Comparison of ENCODE assay signal across 19 cellular contexts in genomic region chr16:79400462-79401149, GRCh38.
DNase-seq lines count a peak whose midpoint lies in the region; FAIRE-seq and TF ChIP-seq lines count a peak whose summit lies in the region.
"Had no signal": no experiment of that assay in that cellular context is flagged by ENCODE, and none has a peak within 500 bp of the region (broad histone marks: within the 10 kb centered on the region; RNA-seq: fewer than 3 reads in every experiment).

No MANE protein-coding gene starts in this region.

- H3K27me3 ChIP-seq in duodenal mucosa (ENCODE audit: control insufficient read depth in 1 of 2, insufficient read depth in 2 of 2, low read length in 2 of 2) (no peaks in the 10 kb centered on the region), liver (ENCODE audit: control insufficient read depth in 4 of 4, insufficient read depth in 4 of 4, low read length in 3 of 4) (no peaks in the 10 kb centered on the region), small intestine (ENCODE audit: control insufficient read depth in 2 of 2, insufficient read depth in 2 of 2, low read length in 2 of 2) (no peaks in the 10 kb centered on the region)

- H3K9me3 ChIP-seq in duodenal mucosa (ENCODE audit: control insufficient read depth in 1 of 2, low read length in 2 of 2) (no peaks in the 10 kb centered on the region), liver (ENCODE audit: control insufficient read depth in 4 of 4, low read length in 3 of 4) (peaks cover 0 to under 1% (median 0%) of the 10 kb centered on the region in 4 donors), small intestine (ENCODE audit: control insufficient read depth, low read depth) (no peaks in the 10 kb centered on the region)

- peak overlapping the region; percentile 57 for H3K27ac ChIP-seq in duodenal mucosa (ENCODE audit: low read depth, low read length)
- no peak overlapping the region for H3K27ac ChIP-seq in liver (ENCODE audit: low read depth in 1 of 2, low read length in 2 of 2)
- peak overlapping the region; percentile 89 to 97 for H3K27ac ChIP-seq in small intestine (ENCODE audit: low read depth in 1 of 2, low read length in 1 of 2)
- H3K27ac ChIP-seq: C4-2B had no signal

- H3K9ac ChIP-seq in duodenal mucosa (ENCODE audit: low read depth in 1 of 2, low read length in 2 of 2) = no peak overlapping the region
- no peak overlapping the region for H3K9ac ChIP-seq in liver (ENCODE audit: low read depth in 1 of 2, low read length in 2 of 2)

- 71% methylated on average over 13 of the region's 13 CpGs for WGBS in liver
- 21 to 67% (median 39%) methylated on average over 13 of the region's 13 CpGs for WGBS in small intestine, 3 donors

- H3K4me3 ChIP-seq in duodenal mucosa (ENCODE audit: low read depth in 1 of 2, low read length in 2 of 2) = no peak overlapping the region
- no peak overlapping the region for H3K4me3 ChIP-seq in liver (ENCODE audit: low read depth in 1 of 3, low read length in 3 of 3)
- no peak overlapping the region for H3K4me3 ChIP-seq in small intestine (ENCODE audit: low read depth in 1 of 2, low read length in 2 of 2)
- H3K4me3 ChIP-seq: GM12878 had no signal

- TF ChIP-seq CTCF in liver (IDR thresholded peaks at IDR 0.05; ENCODE audit: low read depth, low read length, missing input control) = no peak

- FAIRE-seq in small intestine (lab: Jason Lieb, UNC) = no peak
- FAIRE-seq: GM12878, GM19239, HTR-8/SVneo had no signal

- DNase-seq in OCI-M1 (lab: John Stamatoyannopoulos, UW) (peak; percentile 36), small intestine (peak; percentile 99), occipital lobe (lab: John Stamatoyannopoulos, UW) (no peak), medulla oblongata (ENCODE audit: extremely low spot score) (no peak)
- no peak for DNase-seq in activated CD4-positive, alpha-beta T cell treated with anti-CD3 and anti-CD28 coated beads for 1 hour
- DNase-seq: AML-193, GOT3, NCI-H1092 treated with DMSO at 0.1 percent for 48 hours, NCI-H146, NCI-H2029 treated with DMSO at 0.1 percent for 48 hours, NCI-H2171 treated with DMSO at 0.1 percent for 48 hours, NCI-H510A treated with DMSO at 0.1 percent for 48 hours, NCI-H774 had no signal

- peaks cover 23 to 36% of the 10 kb centered on the region in 2 donors for H3K4me1 ChIP-seq in duodenal mucosa (ENCODE audit: control insufficient read depth in 1 of 2, insufficient read depth in 2 of 2, low read length in 2 of 2)
- no peaks in the 10 kb centered on the region for H3K4me1 ChIP-seq in liver (ENCODE audit: control insufficient read depth in 4 of 4, insufficient read depth in 4 of 4, low read length in 3 of 4)
- H3K4me1 ChIP-seq in small intestine (ENCODE audit: control insufficient read depth in 2 of 2, insufficient read depth in 1 of 2, low read depth in 1 of 2, low read length in 1 of 2) = peaks cover 2 to 6% of the 10 kb centered on the region in 2 donors

- no peaks in the 10 kb centered on the region for H3K36me3 ChIP-seq in duodenal mucosa (ENCODE audit: control insufficient read depth in 1 of 2, insufficient read depth in 2 of 2, low read length in 2 of 2)
- no peaks in the 10 kb centered on the region for H3K36me3 ChIP-seq in liver (ENCODE audit: control insufficient read depth in 4 of 4, insufficient read depth in 3 of 4, low read depth in 1 of 4, low read length in 3 of 4)
- no peaks in the 10 kb centered on the region for H3K36me3 ChIP-seq in small intestine (ENCODE audit: control insufficient read depth in 2 of 2, insufficient read depth in 2 of 2, low read length in 2 of 2)

- TF ChIP-seq RAD21 in liver (IDR thresholded peaks at IDR 0.05) = no peak

TF ChIP-seq in liver, 16 proteins besides CTCF, POLR2A, EP300 and RAD21:
- TF ChIP-seq NR2F2 (IDR thresholded peaks at IDR 0.05) = peak; percentile 48
- no peak for TF ChIP-seq HNF4G (IDR thresholded peaks at IDR 0.05)

Comparison
In these comparisons a context has a peak if more than half of its experiments do, and no peak if none do; other contexts are left out.
1. DNase-seq: peak in OCI-M1 (single experiment) and small intestine (single experiment); none in occipital lobe (single experiment), medulla oblongata (single experiment) and activated CD4-positive, alpha-beta T cell treated with anti-CD3 and anti-CD28 coated beads for 1 hour (single experiment).
2. H3K27ac ChIP-seq: peak in duodenal mucosa (single experiment) and small intestine (2 of 2); none in liver (0 of 2).